In the genomic region with DNA sequence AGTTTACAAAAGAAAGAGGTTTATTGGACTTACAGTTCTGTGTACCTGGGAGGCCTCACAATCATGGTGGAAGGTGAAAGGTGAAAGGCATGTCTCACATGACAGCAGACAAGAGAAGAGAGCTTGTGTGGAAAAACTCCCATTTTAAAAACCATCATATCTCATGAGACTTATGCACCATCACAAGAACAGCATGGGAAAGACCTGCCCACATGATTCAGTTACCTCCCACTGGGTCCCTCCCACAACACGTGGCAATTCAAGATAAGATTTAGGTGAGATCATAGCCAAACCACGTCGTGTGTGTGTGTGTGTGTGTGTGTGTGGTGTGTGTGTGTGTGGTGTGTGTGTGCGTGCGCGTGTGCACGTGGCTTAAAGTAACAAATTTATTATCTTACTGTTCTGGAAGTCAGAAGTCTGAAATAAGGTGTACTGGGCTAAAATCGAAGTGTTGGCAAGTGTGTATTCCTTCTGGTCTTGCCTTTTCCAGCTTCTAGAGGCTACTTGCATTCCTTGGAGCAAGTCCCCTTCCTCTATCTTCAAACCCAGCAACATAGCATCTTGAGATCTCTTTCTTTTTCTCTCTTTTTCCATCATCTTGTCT, we compare ENCODE assay signal across 17 cellular contexts. TPM values are rescaled to one million over a fixed set of nuclear protein-coding genes. Genes with fewer than 3 reads are reported as not detected.
A peak's percentile ranks its signal among the peaks of the same experiment; 100 is the strongest.
DNase-seq lines count a peak whose midpoint lies in the region; ATAC-seq and TF ChIP-seq lines count a peak whose summit lies in the region.
"Had no signal": no experiment of that assay in that cellular context is flagged by ENCODE, and none has a peak within 500 bp of the region (broad histone marks: within the 10 kb centered on the region; RNA-seq: fewer than 3 reads in every experiment).

No MANE protein-coding gene starts in this region.

- H3K27ac ChIP-seq in mesendoderm (ENCODE audit: low read depth, low read length) (no peak overlapping the region), ovary (no peak overlapping the region)
- H3K27ac ChIP-seq: BLaER1 treated with 17β-estradiol and CSF1 and Interleukin-3, amounts not matched to agents 10 nM and 100 nM; pancreas; PC-9 had no signal

- no peak for TF ChIP-seq EP300 in ovary (IDR thresholded peaks at IDR 0.05)

- DNase-seq in Daoy (ENCODE audit: low read depth) (peak; percentile 73), HT1080 (ENCODE audit: low read depth) (peak; percentile 15), amniotic epithelial cell (ENCODE audit: low read depth) (peak; percentile 67), mesendoderm (peak; percentile 50), ovary (no peak)
- DNase-seq: activated gamma-delta T cell, MM.1S, NCI-H1930, NCI-H524 treated with DMSO at 0.1 percent for 48 hours, pancreas, PC-9, SK-N-SH had no signal

- H3K4ac ChIP-seq in mesendoderm (ENCODE audit: low read depth, low read length): no peak overlapping the region

- H4K5ac ChIP-seq in mesendoderm (ENCODE audit: low read length): no peak overlapping the region

- H3K9ac ChIP-seq in mesendoderm (ENCODE audit: low read length): no peak overlapping the region
- H3K9ac ChIP-seq: BLaER1 treated with 17β-estradiol and CSF1 and Interleukin-3, amounts not matched to agents 10 nM and 100 nM; SK-N-SH had no signal

- no peak overlapping the region for H3K18ac ChIP-seq in mesendoderm (ENCODE audit: low read length)

- H3K9me3 ChIP-seq in ovary: no peaks in the 10 kb centered on the region
- H3K9me3 ChIP-seq: pancreas, SK-N-SH had no signal

- intact Hi-C loops in ovary (cut with DNase I): no loop called here

- ATAC-seq in HG03460 (IDR thresholded peaks at IDR 0.05; ENCODE audit: unreplicated experiment) (no peak), HG03045 (IDR thresholded peaks at IDR 0.05; ENCODE audit: unreplicated experiment) (no peak)
- ATAC-seq: left lobe of liver had no signal

- H3K27me3 ChIP-seq in mesendoderm (ENCODE audit: insufficient read depth, low read length, poor library complexity) (no peaks in the 10 kb centered on the region), ovary (no peaks in the 10 kb centered on the region)
- H3K27me3 ChIP-seq: BLaER1 treated with 17β-estradiol and CSF1 and Interleukin-3, amounts not matched to agents 10 nM and 100 nM; pancreas had no signal

- H2BK5ac ChIP-seq in mesendoderm (ENCODE audit: low read length): no peak overlapping the region

- H3K4me1 ChIP-seq in mesendoderm (ENCODE audit: control insufficient read depth, low read depth, low read length) (no peaks in the 10 kb centered on the region), ovary (ENCODE audit: insufficient read depth) (peaks cover 2% of the 10 kb centered on the region)
- H3K4me1 ChIP-seq: BLaER1 treated with 17β-estradiol and CSF1 and Interleukin-3, amounts not matched to agents 10 nM and 100 nM; pancreas had no signal

- H2AK5ac ChIP-seq in mesendoderm (ENCODE audit: low read length): no peak overlapping the region

- H3K4me3 ChIP-seq in mesendoderm (ENCODE audit: low read length): no peak overlapping the region
- H3K4me3 ChIP-seq in ovary: no peak overlapping the region
- H3K4me3 ChIP-seq: BLaER1 treated with 17β-estradiol and CSF1 and Interleukin-3, amounts not matched to agents 10 nM and 100 nM; pancreas; PC-9; smooth muscle cell had no signal

- no peak overlapping the region for H3K23ac ChIP-seq in mesendoderm (ENCODE audit: low read length)

- TF ChIP-seq POLR2A in ovary (IDR thresholded peaks at IDR 0.05): no peak

- H3K79me1 ChIP-seq in mesendoderm (ENCODE audit: low read length): peaks cover 9% of the 10 kb centered on the region

- WGBS in mesendoderm (ENCODE audit: extremely low coverage, insufficient coverage, low lambda C conversion rate): no CpG with 5 or more reads among the region's 8 CpGs
- WGBS in ovary, 3 donors: 70 to 80% (median 80%) methylated on average over 8 of the region's 8 CpGs

- no peak overlapping the region for H2BK120ac ChIP-seq in mesendoderm (ENCODE audit: low read depth, low read length)

- H3K56ac ChIP-seq in mesendoderm (ENCODE audit: low read length): no peak overlapping the region

- H3K4me2 ChIP-seq in mesendoderm (ENCODE audit: low read length): no peak overlapping the region
- H3K4me2 ChIP-seq: BLaER1 treated with 17β-estradiol and CSF1 and Interleukin-3, amounts not matched to agents 10 nM and 100 nM; PC-9; SK-N-SH; smooth muscle cell had no signal

- H3K36me3 ChIP-seq in mesendoderm (ENCODE audit: control insufficient read depth, insufficient read depth, low read length): no peaks in the 10 kb centered on the region
- no peaks in the 10 kb centered on the region for H3K36me3 ChIP-seq in ovary
- H3K36me3 ChIP-seq: pancreas had no signal

- H4K8ac ChIP-seq in mesendoderm (ENCODE audit: low read depth, low read length): no peak overlapping the region

- no peaks in the 10 kb centered on the region for H3K79me2 ChIP-seq in mesendoderm (ENCODE audit: control insufficient read depth, insufficient read depth, low read length)

- TF ChIP-seq CTCF in ovary (IDR thresholded peaks at IDR 0.05): no peak

- H2BK15ac ChIP-seq in mesendoderm (replicated peaks; ENCODE audit: low read depth): no peak overlapping the region

RNA-seq across cellular contexts. Expression of a gene that starts 48.1 kb away (rescaled TPM):
- total RNA-seq in Daoy (2014; rRNA removed; shearing (Covaris generic)): 58.5 and 67.5 TPM in 2 replicates
- 35.8 and 46.0 TPM in 2 replicates for total RNA-seq in HT1080 (2014; rRNA removed; shearing (Covaris generic))
- polyA plus RNA-seq in HT1080 (2015; cell fraction: cytosol; rRNA removed): 44.9 and 46.1 TPM in 2 replicates
- polyA plus RNA-seq in HT1080 (2015; cell fraction: nucleus; rRNA removed): 14.8 and 17.1 TPM in 2 replicates
- 40.0 TPM for polyA plus RNA-seq in mesendoderm (2013, experiment 1 of 2)
- 40.0 TPM for polyA plus RNA-seq in mesendoderm (2013, experiment 2 of 2)
- 10 to 100 TPM; 22.1 to 55.2 (median 49.3) TPM for total RNA-seq in ovary
- 10 to 100 TPM; 45.8 to 91.2 TPM for polyA plus RNA-seq in ovary

RNA-seq across cellular contexts. Expression of a gene that starts 48.5 kb away (rescaled TPM):
- total RNA-seq in Daoy (2014; rRNA removed; shearing (Covaris generic)): 20.9 and 26.9 TPM in 2 replicates
- total RNA-seq in HT1080 (2014; rRNA removed; shearing (Covaris generic)): 33.5 and 39.5 TPM in 2 replicates
- 48.5 and 57.0 TPM in 2 replicates for polyA plus RNA-seq in HT1080 (2015; cell fraction: cytosol; rRNA removed)
- 31.0 and 42.2 TPM in 2 replicates for polyA plus RNA-seq in HT1080 (2015; cell fraction: nucleus; rRNA removed)
- 10.7 TPM for polyA plus RNA-seq in mesendoderm (2013, experiment 1 of 2)
- 11.6 TPM for polyA plus RNA-seq in mesendoderm (2013, experiment 2 of 2)
- 10 to 100 TPM; 38.3 to 65.9 (median 44.4) TPM for total RNA-seq in ovary
- polyA plus RNA-seq in ovary: 10 to 100 TPM; 32.1 to 51.1 TPM

Comparison
In these comparisons a context has a peak if more than half of its experiments do, and no peak if none do; other contexts are left out.
1. DNase-seq: peak in Daoy (single experiment), HT1080 (single experiment), amniotic epithelial cell (single experiment) and mesendoderm (single experiment); none in ovary (0 of 5).